ENCODE assay signal across 8 cellular contexts in the genomic region with DNA sequence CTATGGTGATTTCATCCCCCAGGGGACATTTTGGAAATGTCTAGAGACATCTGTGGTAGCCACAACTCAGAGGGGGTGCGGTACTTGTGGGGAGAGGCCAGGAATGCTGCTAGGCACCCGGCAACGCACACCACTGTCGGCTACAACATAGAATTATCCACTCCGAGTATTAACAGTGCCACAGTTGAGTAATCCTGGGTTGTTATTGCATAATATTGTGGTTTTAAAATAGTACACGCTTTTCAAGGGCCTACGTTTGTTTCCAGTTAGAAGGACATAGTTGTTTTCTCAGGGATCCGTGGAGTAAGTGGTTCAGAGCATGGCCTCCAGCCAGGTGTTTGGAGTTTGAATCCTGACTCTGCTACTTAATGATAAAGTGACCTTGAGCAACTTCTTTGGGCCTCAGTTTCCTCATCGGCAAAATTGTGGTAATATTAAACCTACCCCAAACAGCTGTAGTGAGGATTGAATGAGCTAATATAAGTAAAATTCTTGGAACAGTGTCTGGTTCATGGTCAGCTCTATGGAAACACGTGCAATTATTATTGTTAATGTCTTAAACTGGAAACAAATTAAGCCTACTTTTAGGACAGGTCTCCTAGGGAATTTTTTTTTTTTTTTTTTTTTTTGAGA. TPM values are rescaled to one million over a fixed set of nuclear protein-coding genes. Genes with fewer than 3 reads are reported as not detected.
DNase-seq lines count a peak whose midpoint lies in the region; ATAC-seq, FAIRE-seq and TF ChIP-seq lines count a peak whose summit lies in the region.

No MANE protein-coding gene starts in this region.

- H4K20me1 ChIP-seq in GM12878 (ENCODE audit: control insufficient read depth, insufficient read depth) = no peaks in the 10 kb centered on the region

- TF ChIP-seq EP300 in GM12878 (IDR thresholded peaks at IDR 0.05; ENCODE audit: borderline replicate concordance in 1 of 2, control insufficient read depth in 1 of 2, low read depth in 2 of 2, low read length in 2 of 2) = no peak

- H3K9ac ChIP-seq in GM12878 (ENCODE audit: control insufficient read depth, insufficient read depth, low read length) = no peak overlapping the region

- H3K27me3 ChIP-seq in MG63 = no peaks in the 10 kb centered on the region
- no peaks in the 10 kb centered on the region for H3K27me3 ChIP-seq in GM12878 (replicated peaks in 1 of 2; ENCODE audit: control insufficient read depth in 2 of 2, insufficient read depth in 2 of 2, low read length in 1 of 2)
- H3K27me3 ChIP-seq in right lobe of liver = no peaks in the 10 kb centered on the region
- H3K27me3 ChIP-seq in aorta (ENCODE audit: control insufficient read depth in 1 of 2, insufficient read depth in 2 of 2, low read length in 1 of 2) = no peaks in the 10 kb centered on the region

- H3K36me3 ChIP-seq in MG63 = no peaks in the 10 kb centered on the region
- no peaks in the 10 kb centered on the region for H3K36me3 ChIP-seq in GM12878 (ENCODE audit: control insufficient read depth in 2 of 2, insufficient read depth in 2 of 2, low read length in 1 of 2)
- H3K36me3 ChIP-seq in right lobe of liver = peaks cover 0 to 22% (median 0%) of the 10 kb centered on the region in 4 donors
- H3K36me3 ChIP-seq in aorta (ENCODE audit: control insufficient read depth in 1 of 2, insufficient read depth in 2 of 2, low read length in 1 of 2) = no peaks in the 10 kb centered on the region

- no TSS peak for BruUV-seq in GM12878 (replicated peaks; lab: Mats Ljungman, UMichigan)

- intact Hi-C loops in GM12878 (cut with micrococcal nuclease; ENCODE audit: unreplicated experiment) (no loop called here), right lobe of liver (cut with DNase I) (no loop called here), aorta (cut with DNase I) (loop anchor here (1.0 to 5.0 kb wide), 2 partner anchors 41 to 94 kb away; a partner anchor contains a TSS)

- TF ChIP-seq RAD21 in GM12878 (IDR thresholded peaks at IDR 0.05; ENCODE audit: insufficient read depth, low read depth, low read length) = no peak

- H3K4me1 ChIP-seq in GM12878 (ENCODE audit: control insufficient read depth, insufficient read depth, low read length) (no peaks in the 10 kb centered on the region), right lobe of liver (peaks cover 0 to 24% (median 11%) of the 10 kb centered on the region in 4 donors), aorta (ENCODE audit: control insufficient read depth in 1 of 2, insufficient read depth in 2 of 2, low read length in 2 of 2) (peaks cover 2 to 6% of the 10 kb centered on the region in 2 donors)

- no peak overlapping the region for H3K4me3 ChIP-seq in MG63
- H3K4me3 ChIP-seq in GM12878 = no peak overlapping the region
- no peak overlapping the region for H3K4me3 ChIP-seq in right lobe of liver
- no peak overlapping the region for H3K4me3 ChIP-seq in aorta (ENCODE audit: low read length in 2 of 2)

- CTCF ChIA-PET in GM12878 (lab: Yijun Ruan, JAX) = interaction anchor here (0.9 kb wide), 1 partner anchor 46 kb away, joined by 3 read pairs; no protein-coding TSS in a partner anchor

- RAD21 ChIA-PET in GM12878 (lab: Charles Lee; ENCODE audit: unreplicated experiment) = no interaction called here

- peak; percentile 92 for ATAC-seq in GM12878
- peak; percentile 91 to 93 (median 92) for ATAC-seq in right lobe of liver
- ATAC-seq in aorta (ENCODE audit: low FRiP score) = peak; percentile 97
- ATAC-seq in HG03439 (IDR thresholded peaks at IDR 0.05; ENCODE audit: unreplicated experiment) = no peak
- ATAC-seq in HG02970 (IDR thresholded peaks at IDR 0.05; ENCODE audit: low FRiP score, unreplicated experiment) = no peak

- SMC1A ChIA-PET in GM12878 (lab: Charles Lee; ENCODE audit: uncharacterized antibody, unreplicated experiment) = no interaction called here

- 10% methylated on average over 10 of the region's 10 CpGs for WGBS in GM12878 (ENCODE audit: insufficient coverage, insufficient replicate concordance, low lambda C conversion rate, missing lambda C conversion rate)
- 11% methylated on average over 10 of the region's 10 CpGs for WGBS in right lobe of liver (ENCODE audit: insufficient coverage, low coverage, low lambda C conversion rate, missing lambda C conversion rate)
- 3% methylated on average over 10 of the region's 10 CpGs for WGBS in aorta, 2 donors

- TF ChIP-seq POLR2A in GM12878 (IDR thresholded peaks at IDR 0.05; ENCODE audit: low read depth, low read length) = no peak
- TF ChIP-seq POLR2A in right lobe of liver (IDR thresholded peaks at IDR 0.05) = no peak

- H3K79me2 ChIP-seq in GM12878 (ENCODE audit: control insufficient read depth, insufficient read depth, low read length) = no peaks in the 10 kb centered on the region

- H2AFZ ChIP-seq in GM12878 (ENCODE audit: control insufficient read depth, low read depth, low read length) = peak overlapping the region; percentile 13

- H3K27ac ChIP-seq in GM12878 (ENCODE audit: control insufficient read depth, insufficient read depth) (peak overlapping the region; percentile 64; the same call in 1 of the 2 replicates), right lobe of liver (peak overlapping the region; percentile 7 to 54 (median 41)), aorta (ENCODE audit: low read depth in 1 of 2, low read length in 2 of 2) (peak overlapping the region; percentile 51 to 76)

- H3K4me2 ChIP-seq in GM12878 (ENCODE audit: control insufficient read depth, insufficient read depth) = no peak overlapping the region; the same call in 1 of the 2 replicates

- H3K9me3 ChIP-seq in MG63 = peaks cover 7% of the 10 kb centered on the region; the same call in 1 of the 2 replicates
- H3K9me3 ChIP-seq in GM12878 (replicated peaks; ENCODE audit: control insufficient read depth, insufficient read depth, low read length) = no peaks in the 10 kb centered on the region; the same call in none of the 3 replicates
- H3K9me3 ChIP-seq in right lobe of liver = no peaks in the 10 kb centered on the region
- H3K9me3 ChIP-seq in aorta (ENCODE audit: control insufficient read depth, low read length) = no peaks in the 10 kb centered on the region

- POLR2A ChIA-PET in GM12878 (lab: Charles Lee) = no interaction called here

- in situ Hi-C loops in GM12878 (cut with MboI) = no loop called here

- DNase-seq in GM03348 (ENCODE audit: low spot score) (peak; percentile 95), MG63 (peak; percentile 83), GM12878 (ENCODE audit: low read depth, low spot score) (peak; percentile 32), right lobe of liver (no peak), aorta (peak; percentile 89 to 90), inferior parietal cortex (ENCODE audit: extremely low spot score) (no peak)

- no peak for FAIRE-seq in GM12878 (lab: Jason Lieb, UNC)

- TF ChIP-seq CTCF in GM12878 (IDR thresholded peaks at IDR 0.05 in 2 of 3, conservative IDR thresholded peaks at IDR 0.05 in 1 of 3; ENCODE audit: control insufficient read depth in 2 of 3, extremely low read depth in 1 of 3, insufficient read depth in 1 of 3, low read depth in 3 of 3, low read length in 3 of 3) (no peak), right lobe of liver (IDR thresholded peaks at IDR 0.05) (no peak)

RNA-seq across cellular contexts. Expression of a gene that starts 24.5 kb away (rescaled TPM):
- 7.7 and 8.9 TPM in 2 replicates for total RNA-seq in MG63 (2014; rRNA removed; shearing (Covaris generic); ENCODE audit: low replicate concordance)
- 0.27 and 0.79 TPM in 2 replicates for total RNA-seq in GM12878 (2013; cell fraction: nucleolus; rRNA removed)
- total RNA-seq in GM12878 (2014; rRNA removed) (0.28 and 0.60 TPM in 2 replicates), GM12878 (2014; rRNA removed; fragmentation: Illumina TruSeq; extraction: Trizol) (not detected in 2 replicates), GM12878 (2021) (0.61 and 0.72 TPM in 2 replicates), right lobe of liver (100 to 1,000 TPM; 209 to 463 (median 238) TPM), aorta (10 to 100 TPM; 31.9 to 50.6 TPM)
- polyA plus RNA-seq in GM12878 (2011; ENCODE audit: low read depth) = not detected
- polyA plus RNA-seq in GM12878 (2011; rRNA removed) (0.11 and 0.19 TPM in 2 replicates), GM12878 (2014; fragmentation: Illumina TruSeq; extraction: Trizol) (0.22 TPM in 1 of 2 replicates, not detected in the other), GM12878 (2014; fragmentation: Nextera tagmentation; extraction: Ambion mirVana) (under 1 TPM in 1 of 2 experiments, not detected in 1; 0.13 TPM), GM12878 (2014; rRNA removed) (0.10 and 0.35 TPM in 2 replicates), GM12878 (2016; fragmentation: Nextera tagmentation; extraction: Ambion mirVana) (under 1 TPM; 0.12 to 0.14 TPM), aorta (10 to 100 TPM; 19.3 to 40.4 TPM)
- 0.32 and 0.34 TPM in 2 replicates for polyA plus RNA-seq in GM12878 (2011; cell fraction: cytosol; rRNA removed)
- 0.16 and 0.28 TPM in 2 replicates for polyA plus RNA-seq in GM12878 (2011; cell fraction: nucleus; rRNA removed)
- 0.27 and 0.43 TPM in 2 replicates for polyA plus RNA-seq in GM12878 (2012)
- 0.21 TPM in 1 of 2 replicates, not detected in the other for polyA minus RNA-seq in GM12878 (2011; rRNA and poly(A)+ RNA removed)
- not detected in 2 replicates for polyA minus RNA-seq in GM12878 (2011; cell fraction: cytosol; rRNA and poly(A)+ RNA removed)
- polyA minus RNA-seq in GM12878 (2011; cell fraction: nucleus; rRNA and poly(A)+ RNA removed) = not detected in 2 replicates

RNA-seq across cellular contexts. Expression of a gene that starts 25.1 kb away (rescaled TPM):
- not detected in 2 replicates for total RNA-seq in MG63 (2014; rRNA removed; shearing (Covaris generic); ENCODE audit: low replicate concordance)
- total RNA-seq in GM12878 (2013; cell fraction: nucleolus; rRNA removed) = 0.17 TPM in 1 of 2 replicates, not detected in the other
- total RNA-seq in GM12878 (2014; rRNA removed) = 0.06 TPM in 1 of 2 replicates, not detected in the other
- not detected in 2 replicates for total RNA-seq in GM12878 (2014; rRNA removed; fragmentation: Illumina TruSeq; extraction: Trizol)
- total RNA-seq in GM12878 (2021) = not detected in 2 replicates
- polyA plus RNA-seq in GM12878 (2011; ENCODE audit: low read depth) = not detected
- polyA plus RNA-seq in GM12878 (2011; rRNA removed) = 0.04 TPM in 1 of 2 replicates, not detected in the other
- polyA plus RNA-seq in GM12878 (2011; cell fraction: cytosol; rRNA removed) = 0.04 TPM in 1 of 2 replicates, not detected in the other
- 0.46 and 0.56 TPM in 2 replicates for polyA plus RNA-seq in GM12878 (2011; cell fraction: nucleus; rRNA removed)
- polyA plus RNA-seq in GM12878 (2012) = not detected in 2 replicates
- polyA plus RNA-seq in GM12878 (2014; fragmentation: Illumina TruSeq; extraction: Trizol) = 0.10 TPM in 1 of 2 replicates, not detected in the other
- polyA plus RNA-seq in GM12878 (2014; fragmentation: Nextera tagmentation; extraction: Ambion mirVana) = not detected
- 0.12 TPM in 1 of 2 replicates, not detected in the other for polyA plus RNA-seq in GM12878 (2014; rRNA removed)
- not detected for polyA plus RNA-seq in GM12878 (2016; fragmentation: Nextera tagmentation; extraction: Ambion mirVana)
- 0.15 TPM in 1 of 2 replicates, not detected in the other for polyA minus RNA-seq in GM12878 (2011; rRNA and poly(A)+ RNA removed)
- polyA minus RNA-seq in GM12878 (2011; cell fraction: cytosol; rRNA and poly(A)+ RNA removed) = not detected in 2 replicates
- polyA minus RNA-seq in GM12878 (2011; cell fraction: nucleus; rRNA and poly(A)+ RNA removed) = not detected in 2 replicates
- not detected for total RNA-seq in right lobe of liver
- total RNA-seq in aorta = 1 to 10 TPM in 1 of 2 donors, under 1 TPM in 1; 0.19 to 1.0 TPM
- under 1 TPM; 0.13 to 0.20 TPM for polyA plus RNA-seq in aorta

RNA-seq across cellular contexts. Expression of a gene that starts 53.1 kb away (rescaled TPM):
- total RNA-seq in MG63 (2014; rRNA removed; shearing (Covaris generic); ENCODE audit: low replicate concordance) = not detected in 2 replicates
- not detected in 2 replicates for total RNA-seq in GM12878 (2013; cell fraction: nucleolus; rRNA removed)
- total RNA-seq in GM12878 (2014; rRNA removed) (0.11 TPM in 1 of 2 replicates, not detected in the other), GM12878 (2014; rRNA removed; fragmentation: Illumina TruSeq; extraction: Trizol) (not detected in 2 replicates), GM12878 (2021) (0.44 TPM in 1 of 2 replicates, not detected in the other), right lobe of liver (under 1 TPM in 1 of 6 experiments, not detected in 5; 0.25 TPM), aorta (1 to 10 TPM in 1 of 2 donors, under 1 TPM in 1; 0.88 to 2.1 TPM)
- not detected for polyA plus RNA-seq in GM12878 (2011; ENCODE audit: low read depth)
- polyA plus RNA-seq in GM12878 (2011; rRNA removed) (0.06 and 0.15 TPM in 2 replicates), GM12878 (2014; fragmentation: Illumina TruSeq; extraction: Trizol) (not detected in 2 replicates), GM12878 (2014; fragmentation: Nextera tagmentation; extraction: Ambion mirVana) (not detected), GM12878 (2014; rRNA removed) (0.22 TPM in 1 of 2 replicates, not detected in the other), GM12878 (2016; fragmentation: Nextera tagmentation; extraction: Ambion mirVana) (under 1 TPM in 1 of 2 experiments, not detected in 1; 0.29 TPM), aorta (not detected)
- polyA plus RNA-seq in GM12878 (2011; cell fraction: cytosol; rRNA removed) = 0.40 and 0.72 TPM in 2 replicates
- polyA plus RNA-seq in GM12878 (2011; cell fraction: nucleus; rRNA removed) = 1.4 and 1.7 TPM in 2 replicates
- 0.10 TPM in 1 of 2 replicates, not detected in the other for polyA plus RNA-seq in GM12878 (2012)
- not detected in 2 replicates for polyA minus RNA-seq in GM12878 (2011; rRNA and poly(A)+ RNA removed)
- polyA minus RNA-seq in GM12878 (2011; cell fraction: cytosol; rRNA and poly(A)+ RNA removed) = 0.52 and 0.67 TPM in 2 replicates
- 0.48 and 0.77 TPM in 2 replicates for polyA minus RNA-seq in GM12878 (2011; cell fraction: nucleus; rRNA and poly(A)+ RNA removed)

Comparison
In these comparisons a context has a peak if more than half of its experiments do, and no peak if none do; other contexts are left out.
1. DNase-seq: peak in GM03348 (single experiment), MG63 (single experiment), GM12878 (single experiment) and aorta (2 of 2); none in right lobe of liver (0 of 3) and inferior parietal cortex (single experiment).
2. ATAC-seq: peak in GM12878 (single experiment), right lobe of liver (4 of 4) and aorta (single experiment); none in HG03439 (single experiment) and HG02970 (single experiment).
3. RNA of a gene that starts 24.5 kb away (total RNA-seq): 209 to 463 TPM in right lobe of liver; 31.9 to 50.6 TPM in aorta, 7.7 to 8.9 TPM in MG63 and 0.27 to 0.79 TPM in GM12878; every median in the first group is over 4 times any median in the second.
4. intact Hi-C loops: an anchor here in aorta (1.0 to 5.0 kb wide); none called in GM12878 and right lobe of liver.
5. Peak in every context shown above with its lines, with median percentiles within 50 percentile points of each other: H3K27ac ChIP-seq.